ENCODE assay signal across 1 cellular context in the genomic region with DNA sequence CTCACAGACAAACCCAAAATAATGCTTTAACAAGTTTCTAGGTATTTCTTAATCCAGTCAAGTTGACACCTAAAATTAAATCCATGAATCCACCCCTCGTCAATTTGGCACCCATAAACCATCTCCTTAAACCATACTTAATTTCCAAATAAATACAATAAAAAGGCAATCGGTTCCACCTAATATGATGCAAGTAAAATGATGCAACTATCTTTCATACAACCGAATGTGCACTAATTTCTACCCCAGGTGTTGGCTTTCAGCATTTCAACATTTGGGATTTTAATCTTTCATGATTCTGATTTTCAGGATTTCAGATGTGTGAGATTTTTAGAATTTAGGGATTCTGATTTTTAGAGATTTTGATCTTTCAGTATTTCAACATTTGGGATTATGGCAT.
TF ChIP-seq lines count a peak whose summit lies in the region.

No MANE protein-coding gene starts in this region.

TF ChIP-seq in GM23338, 12 proteins besides CTCF, POLR2A, EP300 and RAD21 (continued from another document):
- no peak for TF ChIP-seq EZH2 (IDR thresholded peaks at IDR 0.05; ENCODE audit: low read depth, unreplicated experiment)
- no peak for TF ChIP-seq NANOG (IDR thresholded peaks at IDR 0.05; ENCODE audit: borderline replicate concordance)
- TF ChIP-seq EZH2phosphoT487 (IDR thresholded peaks at IDR 0.05; ENCODE audit: unreplicated experiment): no peak
- TF ChIP-seq, protein P1, sequence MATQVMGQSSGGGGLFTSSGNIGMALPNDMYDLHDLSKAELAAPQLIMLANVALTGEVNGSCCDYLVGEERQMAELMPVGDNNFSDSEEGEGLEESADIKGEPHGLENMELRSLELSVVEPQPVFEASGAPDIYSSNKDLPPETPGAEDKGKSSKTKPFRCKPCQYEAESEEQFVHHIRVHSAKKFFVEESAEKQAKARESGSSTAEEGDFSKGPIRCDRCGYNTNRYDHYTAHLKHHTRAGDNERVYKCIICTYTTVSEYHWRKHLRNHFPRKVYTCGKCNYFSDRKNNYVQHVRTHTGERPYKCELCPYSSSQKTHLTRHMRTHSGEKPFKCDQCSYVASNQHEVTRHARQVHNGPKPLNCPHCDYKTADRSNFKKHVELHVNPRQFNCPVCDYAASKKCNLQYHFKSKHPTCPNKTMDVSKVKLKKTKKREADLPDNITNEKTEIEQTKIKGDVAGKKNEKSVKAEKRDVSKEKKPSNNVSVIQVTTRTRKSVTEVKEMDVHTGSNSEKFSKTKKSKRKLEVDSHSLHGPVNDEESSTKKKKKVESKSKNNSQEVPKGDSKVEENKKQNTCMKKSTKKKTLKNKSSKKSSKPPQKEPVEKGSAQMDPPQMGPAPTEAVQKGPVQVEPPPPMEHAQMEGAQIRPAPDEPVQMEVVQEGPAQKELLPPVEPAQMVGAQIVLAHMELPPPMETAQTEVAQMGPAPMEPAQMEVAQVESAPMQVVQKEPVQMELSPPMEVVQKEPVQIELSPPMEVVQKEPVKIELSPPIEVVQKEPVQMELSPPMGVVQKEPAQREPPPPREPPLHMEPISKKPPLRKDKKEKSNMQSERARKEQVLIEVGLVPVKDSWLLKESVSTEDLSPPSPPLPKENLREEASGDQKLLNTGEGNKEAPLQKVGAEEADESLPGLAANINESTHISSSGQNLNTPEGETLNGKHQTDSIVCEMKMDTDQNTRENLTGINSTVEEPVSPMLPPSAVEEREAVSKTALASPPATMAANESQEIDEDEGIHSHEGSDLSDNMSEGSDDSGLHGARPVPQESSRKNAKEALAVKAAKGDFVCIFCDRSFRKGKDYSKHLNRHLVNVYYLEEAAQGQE (IDR thresholded peaks at IDR 0.05; ENCODE audit: unreplicated experiment): no peak
- TF ChIP-seq, protein P2, sequence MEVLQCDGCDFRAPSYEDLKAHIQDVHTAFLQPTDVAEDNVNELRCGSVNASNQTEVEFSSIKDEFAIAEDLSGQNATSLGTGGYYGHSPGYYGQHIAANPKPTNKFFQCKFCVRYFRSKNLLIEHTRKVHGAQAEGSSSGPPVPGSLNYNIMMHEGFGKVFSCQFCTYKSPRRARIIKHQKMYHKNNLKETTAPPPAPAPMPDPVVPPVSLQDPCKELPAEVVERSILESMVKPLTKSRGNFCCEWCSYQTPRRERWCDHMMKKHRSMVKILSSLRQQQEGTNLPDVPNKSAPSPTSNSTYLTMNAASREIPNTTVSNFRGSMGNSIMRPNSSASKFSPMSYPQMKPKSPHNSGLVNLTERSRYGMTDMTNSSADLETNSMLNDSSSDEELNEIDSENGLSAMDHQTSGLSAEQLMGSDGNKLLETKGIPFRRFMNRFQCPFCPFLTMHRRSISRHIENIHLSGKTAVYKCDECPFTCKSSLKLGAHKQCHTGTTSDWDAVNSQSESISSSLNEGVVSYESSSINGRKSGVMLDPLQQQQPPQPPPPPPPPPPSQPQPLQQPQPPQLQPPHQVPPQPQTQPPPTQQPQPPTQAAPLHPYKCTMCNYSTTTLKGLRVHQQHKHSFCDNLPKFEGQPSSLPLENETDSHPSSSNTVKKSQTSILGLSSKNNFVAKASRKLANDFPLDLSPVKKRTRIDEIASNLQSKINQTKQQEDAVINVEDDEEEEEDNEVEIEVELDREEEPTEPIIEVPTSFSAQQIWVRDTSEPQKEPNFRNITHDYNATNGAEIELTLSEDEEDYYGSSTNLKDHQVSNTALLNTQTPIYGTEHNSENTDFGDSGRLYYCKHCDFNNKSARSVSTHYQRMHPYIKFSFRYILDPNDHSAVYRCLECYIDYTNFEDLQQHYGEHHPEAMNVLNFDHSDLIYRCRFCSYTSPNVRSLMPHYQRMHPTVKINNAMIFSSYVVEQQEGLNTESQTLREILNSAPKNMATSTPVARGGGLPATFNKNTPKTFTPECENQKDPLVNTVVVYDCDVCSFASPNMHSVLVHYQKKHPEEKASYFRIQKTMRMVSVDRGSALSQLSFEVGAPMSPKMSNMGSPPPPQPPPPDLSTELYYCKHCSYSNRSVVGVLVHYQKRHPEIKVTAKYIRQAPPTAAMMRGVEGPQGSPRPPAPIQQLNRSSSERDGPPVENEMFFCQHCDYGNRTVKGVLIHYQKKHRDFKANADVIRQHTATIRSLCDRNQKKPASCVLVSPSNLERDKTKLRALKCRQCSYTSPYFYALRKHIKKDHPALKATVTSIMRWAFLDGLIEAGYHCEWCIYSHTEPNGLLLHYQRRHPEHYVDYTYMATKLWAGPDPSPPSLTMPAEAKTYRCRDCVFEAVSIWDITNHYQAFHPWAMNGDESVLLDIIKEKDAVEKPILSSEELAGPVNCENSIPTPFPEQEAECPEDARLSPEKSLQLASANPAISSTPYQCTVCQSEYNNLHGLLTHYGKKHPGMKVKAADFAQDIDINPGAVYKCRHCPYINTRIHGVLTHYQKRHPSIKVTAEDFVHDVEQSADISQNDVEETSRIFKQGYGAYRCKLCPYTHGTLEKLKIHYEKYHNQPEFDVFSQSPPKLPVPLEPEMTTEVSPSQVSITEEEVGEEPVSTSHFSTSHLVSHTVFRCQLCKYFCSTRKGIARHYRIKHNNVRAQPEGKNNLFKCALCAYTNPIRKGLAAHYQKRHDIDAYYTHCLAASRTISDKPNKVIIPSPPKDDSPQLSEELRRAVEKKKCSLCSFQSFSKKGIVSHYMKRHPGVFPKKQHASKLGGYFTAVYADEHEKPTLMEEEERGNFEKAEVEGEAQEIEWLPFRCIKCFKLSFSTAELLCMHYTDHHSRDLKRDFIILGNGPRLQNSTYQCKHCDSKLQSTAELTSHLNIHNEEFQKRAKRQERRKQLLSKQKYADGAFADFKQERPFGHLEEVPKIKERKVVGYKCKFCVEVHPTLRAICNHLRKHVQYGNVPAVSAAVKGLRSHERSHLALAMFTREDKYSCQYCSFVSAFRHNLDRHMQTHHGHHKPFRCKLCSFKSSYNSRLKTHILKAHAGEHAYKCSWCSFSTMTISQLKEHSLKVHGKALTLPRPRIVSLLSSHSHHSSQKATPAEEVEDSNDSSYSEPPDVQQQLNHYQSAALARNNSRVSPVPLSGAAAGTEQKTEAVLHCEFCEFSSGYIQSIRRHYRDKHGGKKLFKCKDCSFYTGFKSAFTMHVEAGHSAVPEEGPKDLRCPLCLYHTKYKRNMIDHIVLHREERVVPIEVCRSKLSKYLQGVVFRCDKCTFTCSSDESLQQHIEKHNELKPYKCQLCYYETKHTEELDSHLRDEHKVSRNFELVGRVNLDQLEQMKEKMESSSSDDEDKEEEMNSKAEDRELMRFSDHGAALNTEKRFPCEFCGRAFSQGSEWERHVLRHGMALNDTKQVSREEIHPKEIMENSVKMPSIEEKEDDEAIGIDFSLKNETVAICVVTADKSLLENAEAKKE (CRISPR knock-in tag; IDR thresholded peaks at IDR 0.05): no peak
